ENCODE assay signal across 18 cellular contexts in genomic region chr7:28714452-28715120, GRCh38.
DNase-seq lines count a peak whose midpoint lies in the region; TF ChIP-seq lines count a peak whose summit lies in the region.
"Had no signal": no experiment of that assay in that cellular context is flagged by ENCODE, and none has a peak within 500 bp of the region (broad histone marks: within the 10 kb centered on the region; RNA-seq: fewer than 3 reads in every experiment).

No MANE protein-coding gene starts in this region.

- H3K27ac Mint-ChIP-seq in mesothelial cell of epicardium = peak overlapping the region; percentile 68
- H3K27ac Mint-ChIP-seq: CD8-positive, alpha-beta memory T cell had no signal

- peaks cover 8% of the 10 kb centered on the region for H3K4me1 Mint-ChIP-seq in mesothelial cell of epicardium
- H3K4me1 Mint-ChIP-seq: CD8-positive, alpha-beta memory T cell had no signal

- H3K4me3 Mint-ChIP-seq in mesothelial cell of epicardium = no peak overlapping the region
- H3K4me3 Mint-ChIP-seq: CD8-positive, alpha-beta memory T cell had no signal

- no peaks in the 10 kb centered on the region for H3K27me3 ChIP-seq in dorsolateral prefrontal cortex
- H3K27me3 ChIP-seq: SJSA1 had no signal

- TF ChIP-seq CTCF in dorsolateral prefrontal cortex (IDR thresholded peaks at IDR 0.05 in 54 of 56, conservative IDR thresholded peaks at IDR 0.05 in 2 of 56; ENCODE audit: low read depth in 1 of 56, partially characterized antibody in 56 of 56) (no peak), mesothelial cell of epicardium (IDR thresholded peaks at IDR 0.05; ENCODE audit: unreplicated experiment) (no peak)

- POLR2A ChIA-PET in HEK293T (lab: Yijun Ruan, JAX) = no interaction called here

- peak overlapping the region in 50 of 59 donors; percentile 1 to 90 (median 59) for H3K27ac ChIP-seq in dorsolateral prefrontal cortex
- H3K27ac ChIP-seq: C4-2B, SJSA1 had no signal

- DNase-seq in HEK293T (ENCODE audit: extremely low spot score) = no peak
- no peak for DNase-seq in dorsolateral prefrontal cortex
- no peak for DNase-seq in mesothelial cell of epicardium (ENCODE audit: low spot score in 2 of 2, unreplicated experiment in 2 of 2)
- DNase-seq in renal cortical epithelial cell (ENCODE audit: low read depth) = peak; percentile 68
- DNase-seq in NCI-H774 (lab: John Stamatoyannopoulos, UW) = no peak
- DNase-seq in dedifferentiated amniotic fluid mesenchymal stem cell (ENCODE audit: extremely low spot score) = no peak
- DNase-seq in activated T-cell treated with anti-CD3 and anti-CD28 coated beads for 4 hours = no peak
- DNase-seq: CD8-positive, alpha-beta memory T cell; DMS79; IMR-90; NCI-H1105; NCI-H146; NCI-H2081 treated with DMSO at 0.1 percent for 48 hours; NCI-H2171 treated with DMSO at 0.1 percent for 48 hours; NCI-H524 treated with DMSO at 0.1 percent for 48 hours; OCI-M1 had no signal

- CTCF ChIA-PET in HEK293T (lab: Yijun Ruan, JAX) = no interaction called here

- peak overlapping the region in 1 of 59 donors; percentile 0 for H3K4me3 ChIP-seq in dorsolateral prefrontal cortex
- H3K4me3 ChIP-seq: SJSA1 had no signal

- intact Hi-C loops in dorsolateral prefrontal cortex (cut with DNase I) = no loop called here

- H3K27me3 Mint-ChIP-seq in mesothelial cell of epicardium (ENCODE audit: low read depth) = no peaks in the 10 kb centered on the region

- no peaks in the 10 kb centered on the region for H3K9me3 Mint-ChIP-seq in mesothelial cell of epicardium

- peaks cover 3% of the 10 kb centered on the region for H3K36me3 Mint-ChIP-seq in mesothelial cell of epicardium
- H3K36me3 Mint-ChIP-seq: CD8-positive, alpha-beta memory T cell had no signal

TF ChIP-seq in HEK293T, 16 proteins besides CTCF, POLR2A, EP300 and RAD21:
- TF ChIP-seq PKNOX1 (IDR thresholded peaks at IDR 0.05) (peak; percentile 88), LEF1 (IDR thresholded peaks at IDR 0.05; ENCODE audit: borderline replicate concordance) (no peak)
